8 cellular contexts compared by ENCODE assay signal in genomic region chr20:12012241-12013222, GRCh38.
DNase-seq lines count a peak whose midpoint lies in the region; ATAC-seq lines count a peak whose summit lies in the region.

No MANE protein-coding gene starts in this region.

- DNase-seq in activated CD4-positive, alpha-beta T cell treated with anti-CD3 and anti-CD28 coated beads for 36 hours: peak; percentile 43
- DNase-seq in activated CD4-positive, alpha-beta T cell treated with anti-CD3 and anti-CD28 coated beads, Interleukin-2, amount 50 U/mL, for 1 hour: no peak
- peak; percentile 70 for DNase-seq in H4 (ENCODE audit: low spot score)
- DNase-seq in NCI-H2029 (lab: John Stamatoyannopoulos, UW): peak; percentile 14
- peak; percentile 27 for DNase-seq in adipocyte (ENCODE audit: low read depth)
- DNase-seq in iPS DF 19.7 (ENCODE audit: low read depth, low spot score): peak; percentile 47
- peak; percentile 0 for DNase-seq in stimulated activated CD8-positive, alpha-beta memory T cell treated with anti-CD3 and anti-CD28 coated beads, Interleukin-4, amount 100 ng/mL, for 24 hours (ENCODE audit: low read depth)

- CTCF ChIA-PET in activated CD4-positive, alpha-beta T cell treated with anti-CD3 and anti-CD28 coated beads for 36 hours (lab: Charles Lee): interaction anchor here (0.6 to 1.8 kb wide), 8 partner anchors 14 to 455 kb away, joined by 3 to 6 read pairs (median 3); no protein-coding TSS in a partner anchor

- no peak overlapping the region for H3K4me3 ChIP-seq in adipocyte (ENCODE audit: low read length)

- no peaks in the 10 kb centered on the region for H3K4me1 ChIP-seq in adipocyte (ENCODE audit: control insufficient read depth, insufficient read depth, low read length)

- no peaks in the 10 kb centered on the region for H3K36me3 Mint-ChIP-seq in activated CD4-positive, alpha-beta T cell treated with anti-CD3 and anti-CD28 coated beads for 36 hours (ENCODE audit: low read depth)

- peak; percentile 60 for ATAC-seq in activated CD4-positive, alpha-beta T cell treated with anti-CD3 and anti-CD28 coated beads for 36 hours
- ATAC-seq in HG03175 (IDR thresholded peaks at IDR 0.05; ENCODE audit: unreplicated experiment): no peak

- H3K9me3 Mint-ChIP-seq in activated CD4-positive, alpha-beta T cell treated with anti-CD3 and anti-CD28 coated beads for 36 hours (ENCODE audit: low read depth): no peaks in the 10 kb centered on the region

- peaks cover 2% of the 10 kb centered on the region for H3K27me3 Mint-ChIP-seq in activated CD4-positive, alpha-beta T cell treated with anti-CD3 and anti-CD28 coated beads for 36 hours

- no peaks in the 10 kb centered on the region for H3K4me1 Mint-ChIP-seq in activated CD4-positive, alpha-beta T cell treated with anti-CD3 and anti-CD28 coated beads for 36 hours

- H3K27me3 ChIP-seq in adipocyte (replicated peaks; ENCODE audit: control insufficient read depth, insufficient read depth, low read length): no peaks in the 10 kb centered on the region

- H3K9ac ChIP-seq in adipocyte (ENCODE audit: low read length): no peak overlapping the region

- POLR2A ChIA-PET in activated CD4-positive, alpha-beta T cell treated with anti-CD3 and anti-CD28 coated beads for 36 hours (lab: Charles Lee): no interaction called here

- no peak overlapping the region for H3K4me3 Mint-ChIP-seq in activated CD4-positive, alpha-beta T cell treated with anti-CD3 and anti-CD28 coated beads for 36 hours

- H3K27ac Mint-ChIP-seq in activated CD4-positive, alpha-beta T cell treated with anti-CD3 and anti-CD28 coated beads for 36 hours: no peak overlapping the region

- no peaks in the 10 kb centered on the region for H3K9me3 ChIP-seq in adipocyte (ENCODE audit: control insufficient read depth, low read length)

- H3K36me3 ChIP-seq in adipocyte (ENCODE audit: control insufficient read depth, insufficient read depth, low read length, severe bottlenecking): no peaks in the 10 kb centered on the region

- intact Hi-C loops in activated CD4-positive, alpha-beta T cell treated with anti-CD3 and anti-CD28 coated beads for 36 hours (cut with DNase I, micrococcal nuclease): no loop called here
